In the genomic region with DNA sequence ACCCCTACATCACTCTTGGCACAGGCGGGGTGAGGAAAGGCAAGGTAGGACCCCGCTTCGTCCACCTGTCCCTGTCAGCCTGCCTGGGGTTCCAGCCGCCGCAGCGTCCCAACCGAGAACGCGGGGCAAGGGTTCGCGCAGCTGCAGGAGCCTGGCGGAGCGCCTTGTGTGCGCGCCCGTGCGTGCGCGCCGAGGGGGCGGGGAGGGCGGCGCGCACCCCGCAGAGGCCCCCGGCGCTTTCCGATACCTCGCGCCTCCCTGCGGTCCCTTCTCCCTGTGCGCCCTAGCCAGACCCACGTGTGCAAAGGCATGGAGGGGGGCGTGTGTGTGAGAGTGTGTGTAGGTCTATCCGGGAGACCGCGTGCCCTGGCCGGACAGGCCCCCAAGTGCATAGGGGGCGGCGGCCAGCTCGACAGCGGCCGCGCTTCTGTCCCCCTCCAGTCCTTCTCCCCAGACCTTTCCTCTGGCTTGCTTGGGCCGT, we compare ENCODE assay signal across 8 cellular contexts.
A peak's percentile ranks its signal among the peaks of the same experiment; 100 is the strongest.
DNase-seq lines count a peak whose midpoint lies in the region; ATAC-seq and TF ChIP-seq lines count a peak whose summit lies in the region.

No MANE protein-coding gene starts in this region.

- H3K4me2 ChIP-seq in neural cell (ENCODE audit: low read length), result peak overlapping the region; percentile 75

- H4K20me1 ChIP-seq in neural cell (ENCODE audit: insufficient read depth), result no peaks in the 10 kb centered on the region

- H3K9me2 ChIP-seq in neural cell (ENCODE audit: insufficient read depth, low read length), result no peaks in the 10 kb centered on the region

- no peak for ATAC-seq in GM21529 (IDR thresholded peaks at IDR 0.05; ENCODE audit: unreplicated experiment)
- no peak for ATAC-seq in HG02623 (IDR thresholded peaks at IDR 0.05; ENCODE audit: unreplicated experiment)

- H3K27me3 ChIP-seq in esophagus (ENCODE audit: control insufficient read depth in 1 of 2, insufficient read depth in 2 of 2, low read length in 2 of 2), result no peaks in the 10 kb centered on the region
- peaks cover 21% of the 10 kb centered on the region for H3K27me3 ChIP-seq in neural cell (ENCODE audit: insufficient read depth, low read depth, low read length)

- peak; percentile 32 for TF ChIP-seq RAD21 in neural cell (conservative IDR thresholded peaks at IDR 0.05)

- H3K9me3 ChIP-seq in esophagus (ENCODE audit: control insufficient read depth in 2 of 2, insufficient read depth in 1 of 2, low read depth in 1 of 2, low read length in 1 of 2), result no peaks in the 10 kb centered on the region
- H3K9me3 ChIP-seq in neural cell (ENCODE audit: low read length), result no peaks in the 10 kb centered on the region

- peak; percentile 22 for DNase-seq in AG08395 (ENCODE audit: low spot score)
- DNase-seq in NCI-H2171 (lab: John Stamatoyannopoulos, UW), result peak; percentile 81
- DNase-seq in mesenteric fat pad (ENCODE audit: low spot score), result no peak
- no peak for DNase-seq in SKM-1 (lab: John Stamatoyannopoulos, UW; ENCODE audit: unreplicated experiment)

- TF ChIP-seq CTCF in neural cell (IDR thresholded peaks at IDR 0.05; ENCODE audit: poor library complexity, severe bottlenecking), result peak; percentile 52

- H3K79me2 ChIP-seq in neural cell (replicated peaks; ENCODE audit: insufficient read depth, low read length), result no peaks in the 10 kb centered on the region

- H3K36me3 ChIP-seq in esophagus (ENCODE audit: control insufficient read depth in 2 of 2, insufficient read depth in 2 of 2, low read length in 1 of 2) (no peaks in the 10 kb centered on the region), neural cell (ENCODE audit: insufficient read depth, low read length) (no peaks in the 10 kb centered on the region)

- H3F3A ChIP-seq in neural cell (ENCODE audit: insufficient read depth, low read length, poor library complexity, severe bottlenecking), result no peaks in the 10 kb centered on the region

- no peak overlapping the region for H3K27ac ChIP-seq in esophagus (ENCODE audit: low read depth in 2 of 2, low read length in 1 of 2)
- H3K27ac ChIP-seq in neural cell (ENCODE audit: low read length), result peak overlapping the region; percentile 46

- peak; percentile 13 for TF ChIP-seq EP300 in neural cell (conservative IDR thresholded peaks at IDR 0.05; ENCODE audit: poor library complexity, severe bottlenecking)

- H3K4me1 ChIP-seq in esophagus (ENCODE audit: control insufficient read depth in 2 of 2, insufficient read depth in 2 of 2, low read length in 1 of 2), result peaks cover 9 to 16% of the 10 kb centered on the region in 2 donors

- WGBS in esophagus, 2 donors, result 4 to 6% methylated on average over 27 to 45 of the region's 45 CpGs

- peak overlapping the region; percentile 71 for H3K9ac ChIP-seq in neural cell (ENCODE audit: low read length)

- peak overlapping the region; percentile 49 for H2AFZ ChIP-seq in neural cell (ENCODE audit: low read depth, low read length)

- H3K4me3 ChIP-seq in esophagus (ENCODE audit: low read depth in 1 of 2, low read length in 2 of 2) (peak overlapping the region; percentile 43 to 50), neural cell (ENCODE audit: low read length) (peak overlapping the region; percentile 96)

TF ChIP-seq in neural cell, 6 proteins besides CTCF, POLR2A, EP300 and RAD21:
- TF ChIP-seq TAF1 (IDR thresholded peaks at IDR 0.05; ENCODE audit: low read depth), result no peak
- no peak for TF ChIP-seq EZH2 (IDR thresholded peaks at IDR 0.05; ENCODE audit: borderline replicate concordance, insufficient read depth, low read length, poor library complexity, severe bottlenecking)
- TF ChIP-seq SMC3 (conservative IDR thresholded peaks at IDR 0.05; ENCODE audit: poor library complexity), result peak; percentile 55
- peak; percentile 93 for TF ChIP-seq MXI1 (conservative IDR thresholded peaks at IDR 0.05; ENCODE audit: poor library complexity, severe bottlenecking)

Comparison
In these comparisons a context has a peak if more than half of its experiments do, and no peak if none do; other contexts are left out.
1. DNase-seq: peak in AG08395 (single experiment) and NCI-H2171 (single experiment); none in mesenteric fat pad (single experiment) and SKM-1 (single experiment).